Comparison of ENCODE assay signal across 1 cellular context in the genomic region with DNA sequence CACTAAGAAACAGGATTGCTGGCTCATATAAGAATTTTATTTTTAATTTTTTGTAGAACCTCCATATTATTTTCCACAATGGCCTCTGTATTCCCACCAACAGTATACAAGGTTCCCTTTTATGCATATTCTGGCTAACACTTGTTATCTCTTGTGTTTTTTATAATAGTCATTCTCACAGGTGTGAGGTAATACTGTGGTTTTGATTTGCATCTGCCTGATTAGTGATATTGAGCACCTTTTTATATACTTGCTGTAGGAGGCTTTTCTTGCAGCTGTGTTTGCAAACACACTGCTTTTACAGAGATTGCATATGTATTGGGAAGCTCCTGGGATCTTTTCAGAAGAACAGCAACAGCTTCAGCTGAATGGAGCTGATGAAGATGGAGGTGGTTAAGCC.
TF ChIP-seq lines count a peak whose summit lies in the region.

No MANE protein-coding gene starts in this region.

TF ChIP-seq in GM12878, 131 proteins besides CTCF, POLR2A, EP300 and RAD21 (continued from another document):
- TF ChIP-seq MYB (IDR thresholded peaks at IDR 0.05; ENCODE audit: borderline replicate concordance, low read depth, low read length) (no peak), MXI1 (IDR thresholded peaks at IDR 0.05; ENCODE audit: low read depth, low read length) (no peak), SPI1 (IDR thresholded peaks at IDR 0.05; ENCODE audit: borderline replicate concordance, insufficient read depth, low read depth, low read length) (no peak)
